Comparison of ENCODE assay signal across 13 cellular contexts in the genomic region with DNA sequence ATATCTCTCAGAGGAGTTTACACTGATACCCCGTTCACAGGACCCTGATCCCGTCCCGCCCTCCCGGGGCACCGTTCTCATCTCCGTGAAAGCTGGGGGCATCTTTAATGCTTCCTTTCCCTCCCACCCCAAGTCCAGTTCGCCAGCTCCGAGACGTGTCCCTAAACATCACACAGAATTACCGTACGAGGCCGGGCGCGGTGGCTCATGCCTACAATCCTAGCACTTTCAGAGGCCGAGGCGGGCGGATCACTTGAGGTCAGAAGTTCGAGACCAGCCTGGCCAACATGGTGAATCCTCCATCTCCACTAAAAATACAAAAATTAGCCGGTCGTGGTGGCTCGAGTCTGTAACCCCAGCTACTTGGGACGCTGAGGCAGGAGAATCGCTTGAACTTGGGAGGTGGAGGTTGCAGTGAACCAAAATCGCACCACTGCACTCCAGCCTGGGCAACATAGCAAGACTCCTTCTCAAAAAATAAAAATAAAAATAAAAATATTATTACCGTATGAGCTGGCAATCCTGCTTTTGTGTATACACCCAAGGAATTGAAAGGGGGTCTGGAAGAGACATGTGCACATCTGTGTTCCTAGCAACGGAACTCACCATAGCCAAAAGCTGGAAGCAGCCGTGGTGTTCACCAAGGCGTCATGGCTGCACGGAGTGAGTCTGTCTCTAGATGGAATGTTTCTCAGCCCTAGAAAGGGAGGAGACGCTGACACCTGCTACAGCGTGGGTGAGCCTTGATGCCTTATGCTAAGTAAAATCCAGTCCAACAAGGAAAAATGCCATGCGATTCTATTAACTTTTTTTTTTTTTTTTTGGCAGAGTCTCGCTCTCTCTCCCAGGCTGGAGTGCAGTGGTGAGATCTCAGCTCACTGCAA. TPM values are rescaled to one million over a fixed set of nuclear protein-coding genes. Genes with fewer than 3 reads are reported as not detected.
A peak's percentile ranks its signal among the peaks of the same experiment; 100 is the strongest.
DNase-seq lines count a peak whose midpoint lies in the region; ATAC-seq and TF ChIP-seq lines count a peak whose summit lies in the region.
"Had no signal": no experiment of that assay in that cellular context is flagged by ENCODE, and none has a peak within 500 bp of the region (broad histone marks: within the 10 kb centered on the region; RNA-seq: fewer than 3 reads in every experiment).

No MANE protein-coding gene starts in this region.

- H3K27ac ChIP-seq in heart left ventricle (peak overlapping the region in 10 of 12 donors; percentile 73 to 93 (median 86)), right cardiac atrium (ENCODE audit: low read length) (no peak overlapping the region), uterus (peak overlapping the region; percentile 67)

- H3K27me3 ChIP-seq in heart left ventricle (peaks cover 0 to 34% (median 11%) of the 10 kb centered on the region in 9 donors), right cardiac atrium (ENCODE audit: control insufficient read depth, insufficient read depth) (no peaks in the 10 kb centered on the region), uterus (no peaks in the 10 kb centered on the region)

- ATAC-seq in heart left ventricle (peak in 1 of 4 donors; percentile 3), left ventricle myocardium superior (no peak), right cardiac atrium (peak in 1 of 2 donors; percentile 6), HG03442 (IDR thresholded peaks at IDR 0.05; ENCODE audit: unreplicated experiment) (no peak), GM21786 (IDR thresholded peaks at IDR 0.05; ENCODE audit: unreplicated experiment) (no peak)

- TF ChIP-seq POLR2A in heart left ventricle (IDR thresholded peaks at IDR 0.05): no peak
- TF ChIP-seq POLR2A in uterus (IDR thresholded peaks at IDR 0.05): no peak

- peaks cover 66% of the 10 kb centered on the region for H3K27me3 Mint-ChIP-seq in osteocyte (ENCODE audit: unreplicated experiment)

- no peaks in the 10 kb centered on the region for H3K36me3 Mint-ChIP-seq in osteocyte (ENCODE audit: unreplicated experiment)
- H3K36me3 Mint-ChIP-seq: stimulated activated effector memory CD8-positive, alpha-beta T cell treated with anti-CD3 and anti-CD28 coated beads, Interleukin-12 subunit alpha, Interleukin-12 subunit beta, amount 100 ng/mL, for 72 hours had no signal

- H3K9me3 ChIP-seq in heart left ventricle (peaks cover 0 to 5% (median 0%) of the 10 kb centered on the region in 12 donors), right cardiac atrium (ENCODE audit: control insufficient read depth, low read length) (no peaks in the 10 kb centered on the region), uterus (no peaks in the 10 kb centered on the region)

- intact Hi-C loops in heart left ventricle (cut with DNase I) (loop anchor here in 7 of 10 donors (5.0 to 10.0 kb wide), 4 partner anchors 49 to 91 kb away; no protein-coding TSS in a partner anchor), left ventricle myocardium superior (cut with micrococcal nuclease) (no loop called here), right cardiac atrium (cut with DNase I) (no loop called here), uterus (cut with DNase I; ENCODE audit: low total_unique reads) (no loop called here)

- H3K27ac Mint-ChIP-seq in osteocyte (ENCODE audit: unreplicated experiment): no peak overlapping the region
- H3K27ac Mint-ChIP-seq: stimulated activated effector memory CD8-positive, alpha-beta T cell treated with anti-CD3 and anti-CD28 coated beads, Interleukin-12 subunit alpha, Interleukin-12 subunit beta, amount 100 ng/mL, for 72 hours had no signal

- no peaks in the 10 kb centered on the region for H3K4me1 Mint-ChIP-seq in osteocyte (ENCODE audit: unreplicated experiment)
- H3K4me1 Mint-ChIP-seq: stimulated activated effector memory CD8-positive, alpha-beta T cell treated with anti-CD3 and anti-CD28 coated beads, Interleukin-12 subunit alpha, Interleukin-12 subunit beta, amount 100 ng/mL, for 72 hours had no signal

- TF ChIP-seq CTCF in heart left ventricle (IDR thresholded peaks at IDR 0.05) (no peak), osteocyte (IDR thresholded peaks at IDR 0.05) (no peak), uterus (IDR thresholded peaks at IDR 0.05) (no peak)

- H3K4me3 ChIP-seq in heart left ventricle: peak overlapping the region; percentile 47 to 84 (median 70)
- H3K4me3 ChIP-seq in right cardiac atrium (ENCODE audit: low read length): peak overlapping the region; percentile 46
- peak overlapping the region; percentile 18 to 56 for H3K4me3 ChIP-seq in uterus

- H3K36me3 ChIP-seq in heart left ventricle (no peaks in the 10 kb centered on the region), uterus (no peaks in the 10 kb centered on the region)

- no peaks in the 10 kb centered on the region for H3K9me3 Mint-ChIP-seq in osteocyte (ENCODE audit: unreplicated experiment)
- H3K9me3 Mint-ChIP-seq: stimulated activated effector memory CD8-positive, alpha-beta T cell treated with anti-CD3 and anti-CD28 coated beads, Interleukin-12 subunit alpha, Interleukin-12 subunit beta, amount 100 ng/mL, for 72 hours had no signal

- 47 to 58% (median 53%) methylated on average over 27 to 33 of the region's 33 CpGs for WGBS in heart left ventricle, 4 donors
- 50% methylated on average over 33 of the region's 33 CpGs for WGBS in right cardiac atrium

- H3K4me1 ChIP-seq in heart left ventricle (peaks cover 0 to 21% (median 0%) of the 10 kb centered on the region in 12 donors), right cardiac atrium (ENCODE audit: control insufficient read depth, insufficient read depth, low read length) (no peaks in the 10 kb centered on the region), uterus (no peaks in the 10 kb centered on the region)

- no peak for DNase-seq in heart left ventricle
- no peak for DNase-seq in left ventricle myocardium superior
- peak in 1 of 3 donors; percentile 56 for DNase-seq in right cardiac atrium
- DNase-seq in osteocyte (ENCODE audit: extremely low spot score, unreplicated experiment): peak; percentile 36
- DNase-seq in uterus: no peak
- DNase-seq in ureter (ENCODE audit: low spot score): no peak
- DNase-seq: activated CD4-positive, CD25-positive, alpha-beta regulatory T cell treated with anti-CD3 and anti-CD28 coated beads, Interleukin-2, amount 50 U/mL, for 72 hours; activated naive CD4-positive, alpha-beta T cell; NCI-H748 treated with DMSO at 0.1 percent for 48 hours had no signal

- H3K4me3 Mint-ChIP-seq in osteocyte (ENCODE audit: unreplicated experiment): no peak overlapping the region
- H3K4me3 Mint-ChIP-seq: stimulated activated effector memory CD8-positive, alpha-beta T cell treated with anti-CD3 and anti-CD28 coated beads, Interleukin-12 subunit alpha, Interleukin-12 subunit beta, amount 100 ng/mL, for 72 hours had no signal

RNA-seq across cellular contexts. Expression of gene ABO, which starts 1.2 kb away (rescaled TPM):
- total RNA-seq in heart left ventricle (1 to 10 TPM in 8 of 9 donors, under 1 TPM in 1; 0.91 to 3.5 (median 2.1) TPM), left ventricle myocardium superior (1.7 TPM), right cardiac atrium (1 to 10 TPM in 3 of 4 donors, under 1 TPM in 1; 0.66 to 2.0 (median 1.6) TPM), osteocyte (not detected in 2 replicates), uterus (1 to 10 TPM in 1 of 4 donors, under 1 TPM in 3; 0.29 to 6.1 (median 0.59) TPM), ureter (25.4 TPM)
- polyA plus RNA-seq in heart left ventricle (1 to 10 TPM in 1 of 2 donors, under 1 TPM in 1; 0.43 to 1.9 TPM), right cardiac atrium (1.0 TPM)
- total RNA-seq: Daoy had no signal

RNA-seq across cellular contexts. Expression of gene SURF6, which starts 59.7 kb away (rescaled TPM):
- 10 to 100 TPM in 6 of 9 donors, 1 to 10 TPM in 3; 9.2 to 16.0 (median 11.1) TPM for total RNA-seq in heart left ventricle
- 10 to 100 TPM; 12.3 to 19.6 TPM for polyA plus RNA-seq in heart left ventricle
- total RNA-seq in left ventricle myocardium superior: 11.9 TPM
- total RNA-seq in right cardiac atrium: 10 to 100 TPM; 10.9 to 13.2 (median 11.9) TPM
- 13.9 TPM for polyA plus RNA-seq in right cardiac atrium
- 16.0 and 19.8 TPM in 2 replicates for total RNA-seq in osteocyte
- total RNA-seq in uterus: 10 to 100 TPM in 3 of 4 donors, 1 to 10 TPM in 1; 2.9 to 19.3 (median 17.2) TPM
- 19.6 TPM for total RNA-seq in ureter

Comparison
In these comparisons a context has a peak if more than half of its experiments do, and no peak if none do; other contexts are left out.
1. intact Hi-C loops: an anchor here in heart left ventricle (5.0 to 10.0 kb wide); none called in left ventricle myocardium superior, right cardiac atrium and uterus.